Comparison of ENCODE assay signal across 8 cellular contexts in genomic region chr5:178121450-178122276, GRCh38. TPM values are rescaled to one million over a fixed set of nuclear protein-coding genes. Genes with fewer than 3 reads are reported as not detected.
DNase-seq lines count a peak whose midpoint lies in the region; ATAC-seq and TF ChIP-seq lines count a peak whose summit lies in the region.

No MANE protein-coding gene starts in this region.

- in situ Hi-C loops in gastrocnemius medialis (cut with MboI; ENCODE audit: low sequenced_read_pairs in 4 of 4), result no loop called here

- TF ChIP-seq CTCF in LNCaP clone FGC (IDR thresholded peaks at IDR 0.05; ENCODE audit: control insufficient read depth, extremely low read depth, insufficient read depth), result no peak
- no peak for TF ChIP-seq CTCF in dorsolateral prefrontal cortex (IDR thresholded peaks at IDR 0.05 in 54 of 56, conservative IDR thresholded peaks at IDR 0.05 in 2 of 56; ENCODE audit: low read depth in 1 of 56, partially characterized antibody in 56 of 56)
- TF ChIP-seq CTCF in gastrocnemius medialis (IDR thresholded peaks at IDR 0.05 in 4 of 5, conservative IDR thresholded peaks at IDR 0.05 in 1 of 5), result no peak

- H3K36me3 Mint-ChIP-seq in activated CD8-positive, alpha-beta T cell treated with anti-CD3 and anti-CD28 coated beads, Interleukin-2, amount 10 ng/mL, durations not matched to agents 7 days and 5 days (ENCODE audit: low read depth), result no peaks in the 10 kb centered on the region

- intact Hi-C loops in dorsolateral prefrontal cortex (cut with DNase I) (no loop called here), gastrocnemius medialis (cut with DNase I; ENCODE audit: low total_unique reads) (loop anchor here (1.0 to 10.0 kb wide), 6 partner anchors 9 to 503 kb away; partner anchors contain the start of genes CLK4 and NHP2)

- H3K4me3 ChIP-seq in LNCaP clone FGC (ENCODE audit: low read depth, low read length) (peak overlapping the region; percentile 41), dorsolateral prefrontal cortex (peak overlapping the region in 51 of 59 donors; percentile 2 to 55 (median 31)), gastrocnemius medialis (peak overlapping the region; percentile 45 to 70 (median 54))

- no peak for TF ChIP-seq POLR2A in gastrocnemius medialis (IDR thresholded peaks at IDR 0.05)

- ATAC-seq in gastrocnemius medialis, result peak; percentile 64 to 68
- no peak for ATAC-seq in activated CD8-positive, alpha-beta T cell treated with anti-CD3 and anti-CD28 coated beads, Interleukin-2, amount 10 ng/mL, durations not matched to agents 7 days and 5 days

- POLR2A ChIA-PET in activated CD8-positive, alpha-beta T cell treated with anti-CD3 and anti-CD28 coated beads, Interleukin-2, amount 10 ng/mL, durations not matched to agents 7 days and 5 days (lab: Charles Lee), result interaction anchor here (0.7 to 1.5 kb wide), 2 partner anchors 9 to 697 kb away, joined by 4 to 12 read pairs; partner anchors contain the start of gene RMND5B

- peaks cover 23% of the 10 kb centered on the region for H3K4me1 Mint-ChIP-seq in activated CD8-positive, alpha-beta T cell treated with anti-CD3 and anti-CD28 coated beads, Interleukin-2, amount 10 ng/mL, durations not matched to agents 7 days and 5 days (ENCODE audit: low read depth)

- no peaks in the 10 kb centered on the region for H3K9me3 Mint-ChIP-seq in activated CD8-positive, alpha-beta T cell treated with anti-CD3 and anti-CD28 coated beads, Interleukin-2, amount 10 ng/mL, durations not matched to agents 7 days and 5 days (ENCODE audit: insufficient read depth)

- H3K27me3 ChIP-seq in dorsolateral prefrontal cortex (peaks cover 0 to 14% (median 0%) of the 10 kb centered on the region in 45 donors), gastrocnemius medialis (peaks cover 2 to 5% (median 4%) of the 10 kb centered on the region in 3 donors)

- H3K36me3 ChIP-seq in gastrocnemius medialis, result no peaks in the 10 kb centered on the region

- no peak overlapping the region for H3K27ac Mint-ChIP-seq in activated CD8-positive, alpha-beta T cell treated with anti-CD3 and anti-CD28 coated beads, Interleukin-2, amount 10 ng/mL, durations not matched to agents 7 days and 5 days

- H3K27ac ChIP-seq in dorsolateral prefrontal cortex (peak overlapping the region in 53 of 59 donors; percentile 19 to 85 (median 66)), gastrocnemius medialis (peak overlapping the region; percentile 73 to 85 (median 78))

- CTCF ChIA-PET in activated CD8-positive, alpha-beta T cell treated with anti-CD3 and anti-CD28 coated beads, Interleukin-2, amount 10 ng/mL, durations not matched to agents 7 days and 5 days (lab: Charles Lee), result interaction anchor here (0.9 to 3.2 kb wide), 26 partner anchors 8 to 84 kb away, joined by 3 to 42 read pairs (median 7); partner anchors contain the start of genes HNRNPAB, NHP2 and RMND5B

- H3K27me3 Mint-ChIP-seq in activated CD8-positive, alpha-beta T cell treated with anti-CD3 and anti-CD28 coated beads, Interleukin-2, amount 10 ng/mL, durations not matched to agents 7 days and 5 days (ENCODE audit: low read depth), result no peaks in the 10 kb centered on the region

- no peak overlapping the region for H3K4me3 Mint-ChIP-seq in activated CD8-positive, alpha-beta T cell treated with anti-CD3 and anti-CD28 coated beads, Interleukin-2, amount 10 ng/mL, durations not matched to agents 7 days and 5 days

- H3K4me1 ChIP-seq in gastrocnemius medialis, result peaks cover 37 to 38% of the 10 kb centered on the region in 2 donors

- no peaks in the 10 kb centered on the region for H3K9me3 ChIP-seq in gastrocnemius medialis

- DNase-seq in NCI-H1417 (lab: John Stamatoyannopoulos, UW), result peak in 2 of 3 experiments; percentile 51 to 75
- no peak for DNase-seq in NCI-H1417 treated with DMSO at 0.1 percent for 48 hours (lab: John Stamatoyannopoulos, UW)
- no peak for DNase-seq in LNCaP clone FGC (ENCODE audit: low read depth)
- DNase-seq in dorsolateral prefrontal cortex, result peak in 2 of 10 donors; percentile 40 to 68
- peak; percentile 33 to 60 for DNase-seq in gastrocnemius medialis
- no peak for DNase-seq in activated CD8-positive, alpha-beta T cell treated with anti-CD3 and anti-CD28 coated beads, Interleukin-2, amount 10 ng/mL, durations not matched to agents 7 days and 5 days
- DNase-seq in NOMO-1 treated with DMSO at 0.1 percent for 48 hours (lab: John Stamatoyannopoulos, UW; ENCODE audit: unreplicated experiment), result no peak
- no peak for DNase-seq in stimulated activated CD4-positive, alpha-beta T cell treated with anti-CD3 and anti-CD28 coated beads, Interleukin-4, amount 100 ng/mL, for 1 hour

RNA-seq across cellular contexts. Expression of gene N4BP3, which starts 8.3 kb away (rescaled TPM):
- 10 to 100 TPM in 30 of 120 experiments, 1 to 10 TPM in 90; 2.7 to 13.4 (median 8.4) TPM for total RNA-seq in dorsolateral prefrontal cortex
- 1 to 10 TPM; 1.6 to 3.2 (median 2.1) TPM for total RNA-seq in gastrocnemius medialis
- total RNA-seq in activated CD8-positive, alpha-beta T cell treated with anti-CD3 and anti-CD28 coated beads, Interleukin-2, amount 10 ng/mL, durations not matched to agents 7 days and 5 days, result 1 to 10 TPM; 5.9 to 6.1 TPM

RNA-seq across cellular contexts. Expression of gene RMND5B, which starts 9.2 kb away (rescaled TPM):
- total RNA-seq in dorsolateral prefrontal cortex (10 to 100 TPM; 30.6 to 55.2 (median 42.7) TPM), gastrocnemius medialis (10 to 100 TPM; 24.0 to 55.9 (median 44.2) TPM)
- 1 to 10 TPM; 3.8 to 6.0 TPM for total RNA-seq in activated CD8-positive, alpha-beta T cell treated with anti-CD3 and anti-CD28 coated beads, Interleukin-2, amount 10 ng/mL, durations not matched to agents 7 days and 5 days

RNA-seq across cellular contexts. Expression of gene NHP2, which starts 32.0 kb away (rescaled TPM):
- total RNA-seq in dorsolateral prefrontal cortex (100 to 1,000 TPM in 35 of 120 experiments, 10 to 100 TPM in 85; 65.7 to 132 (median 91.9) TPM), gastrocnemius medialis (100 to 1,000 TPM; 157 to 261 (median 241) TPM)
- 100 to 1,000 TPM; 176 to 184 TPM for total RNA-seq in activated CD8-positive, alpha-beta T cell treated with anti-CD3 and anti-CD28 coated beads, Interleukin-2, amount 10 ng/mL, durations not matched to agents 7 days and 5 days

Comparison
In these comparisons a context has a peak if more than half of its experiments do, and no peak if none do; other contexts are left out.
1. DNase-seq: peak in NCI-H1417 (2 of 3) and gastrocnemius medialis (2 of 2); none in NCI-H1417 treated with DMSO at 0.1 percent for 48 hours (single experiment), LNCaP clone FGC (single experiment), activated CD8-positive, alpha-beta T cell treated with anti-CD3 and anti-CD28 coated beads, Interleukin-2, amount 10 ng/mL, durations not matched to agents 7 days and 5 days (single experiment), NOMO-1 treated with DMSO at 0.1 percent for 48 hours (single experiment) and stimulated activated CD4-positive, alpha-beta T cell treated with anti-CD3 and anti-CD28 coated beads, Interleukin-4, amount 100 ng/mL, for 1 hour (single experiment).
2. Peak in every context shown above with its lines, with median percentiles within 50 percentile points of each other: H3K4me3 ChIP-seq.